Comparison of ENCODE assay signal across 22 cellular contexts in the genomic region with DNA sequence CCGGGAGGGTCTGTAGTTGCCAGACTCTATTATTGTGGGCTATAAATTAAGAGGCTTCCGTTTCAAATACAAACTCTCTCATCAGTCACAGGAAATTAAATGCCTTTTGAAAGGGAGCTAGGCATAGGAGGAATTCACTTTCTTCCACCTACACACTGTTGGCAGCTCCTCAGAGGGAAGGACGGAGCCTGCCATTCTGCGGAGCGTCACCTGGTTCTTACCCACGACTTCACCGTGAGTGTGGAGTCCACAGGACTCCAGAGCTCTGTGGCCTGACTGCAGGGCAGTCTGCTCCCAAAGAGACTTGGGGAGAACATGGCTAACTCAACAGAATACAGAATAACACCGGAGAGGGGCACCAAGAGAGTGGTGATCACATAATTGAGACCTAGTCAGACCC.
"Had no signal": no experiment of that assay in that cellular context is flagged by ENCODE, and none has a peak within 500 bp of the region (broad histone marks: within the 10 kb centered on the region; RNA-seq: fewer than 3 reads in every experiment).

No MANE protein-coding gene starts in this region.

- H3K4me1 ChIP-seq: foreskin keratinocyte, upper lobe of left lung had no signal

- H3K4me3 ChIP-seq: cardiac muscle cell, SK-N-MC, testis, upper lobe of left lung had no signal

- H3K36me3 ChIP-seq: cardiac muscle cell, upper lobe of left lung had no signal

- H3K27me3 ChIP-seq: cardiac muscle cell, foreskin keratinocyte, testis, upper lobe of left lung had no signal

- H3K4me3 Mint-ChIP-seq: activated CD4-positive, alpha-beta memory T cell treated with anti-CD3 and anti-CD28 coated beads, Interleukin-2, amount 10 ng/mL, durations not matched to agents 7 days and 5 days; activated CD4-positive, alpha-beta T cell treated with anti-CD3 and anti-CD28 coated beads, Interleukin-2, amount 10 ng/mL, durations not matched to agents 24 days and 14 days; activated naive CD4-positive, alpha-beta T cell treated with anti-CD3 and anti-CD28 coated beads for 36 hours; activated naive CD8-positive, alpha-beta T cell treated with anti-CD3 and anti-CD28 coated beads, Interleukin-2, amount 10 ng/mL, durations not matched to agents 7 days and 5 days; activated T-cell treated with anti-CD3 and anti-CD28 coated beads, Interleukin-2, amount 50 U/mL, for 72 hours; natural killer cell; stimulated activated naive B cell treated with anti-CD40 and anti-IgM and Interleukin-4, amounts not matched to agents 10 μg/mL and 1 μg/mL and 100 μg/mL, for 72 hours had no signal

- ATAC-seq: activated CD4-positive, CD25-positive, alpha-beta regulatory T cell treated with anti-CD3 and anti-CD28 coated beads, Interleukin-2, amount 50 U/mL, for 24 hours; activated T-cell treated with anti-CD3 and anti-CD28 coated beads, Interleukin-2, amount 50 U/mL, for 72 hours; natural killer cell; stimulated activated naive B cell treated with anti-CD40 and anti-IgM and Interleukin-4, amounts not matched to agents 10 μg/mL and 1 μg/mL and 100 μg/mL, for 72 hours had no signal

- H3K4me1 Mint-ChIP-seq: activated CD4-positive, alpha-beta memory T cell treated with anti-CD3 and anti-CD28 coated beads, Interleukin-2, amount 10 ng/mL, durations not matched to agents 7 days and 5 days; activated CD4-positive, alpha-beta T cell treated with anti-CD3 and anti-CD28 coated beads, Interleukin-2, amount 10 ng/mL, durations not matched to agents 24 days and 14 days; natural killer cell; stimulated activated naive B cell treated with anti-CD40 and anti-IgM and Interleukin-4, amounts not matched to agents 10 μg/mL and 1 μg/mL and 100 μg/mL, for 72 hours had no signal

- H3K27ac ChIP-seq: cardiac muscle cell, foreskin keratinocyte, SK-N-MC, testis, upper lobe of left lung, VCaP had no signal

- DNase-seq: activated CD4-positive, alpha-beta memory T cell treated with anti-CD3 and anti-CD28 coated beads, Interleukin-2, amount 10 ng/mL, durations not matched to agents 7 days and 5 days; activated CD4-positive, alpha-beta T cell treated with anti-CD3 and anti-CD28 coated beads, Interleukin-2, amount 10 ng/mL, durations not matched to agents 24 days and 14 days; activated effector memory CD4-positive, alpha-beta T cell treated with Interleukin-2 at 50 U/mL for 16 hours; activated naive CD4-positive, alpha-beta T cell treated with anti-CD3 and anti-CD28 coated beads for 36 hours; activated naive CD8-positive, alpha-beta T cell treated with anti-CD3 and anti-CD28 coated beads, Interleukin-2, amount 10 ng/mL, durations not matched to agents 7 days and 5 days; activated T-cell treated with anti-CD3 and anti-CD28 coated beads, Interleukin-2, amount 50 U/mL, for 72 hours; amniotic stem cell; cortex of kidney; foreskin keratinocyte; glutamatergic neuron; hippocampal formation; kidney glomerular epithelial cell; natural killer cell; SHP77; stimulated activated naive B cell treated with anti-CD40 and anti-IgM and Interleukin-4, amounts not matched to agents 10 μg/mL and 1 μg/mL and 100 μg/mL, for 72 hours; SW 1271; testis; upper lobe of left lung had no signal

- H3K9me3 Mint-ChIP-seq: activated CD4-positive, alpha-beta memory T cell treated with anti-CD3 and anti-CD28 coated beads, Interleukin-2, amount 10 ng/mL, durations not matched to agents 7 days and 5 days; activated CD4-positive, alpha-beta T cell treated with anti-CD3 and anti-CD28 coated beads, Interleukin-2, amount 10 ng/mL, durations not matched to agents 24 days and 14 days; activated naive CD4-positive, alpha-beta T cell treated with anti-CD3 and anti-CD28 coated beads for 36 hours; activated naive CD8-positive, alpha-beta T cell treated with anti-CD3 and anti-CD28 coated beads, Interleukin-2, amount 10 ng/mL, durations not matched to agents 7 days and 5 days; activated T-cell treated with anti-CD3 and anti-CD28 coated beads, Interleukin-2, amount 50 U/mL, for 72 hours; natural killer cell had no signal

- H3K36me3 Mint-ChIP-seq: activated naive CD8-positive, alpha-beta T cell treated with anti-CD3 and anti-CD28 coated beads, Interleukin-2, amount 10 ng/mL, durations not matched to agents 7 days and 5 days; natural killer cell; stimulated activated naive B cell treated with anti-CD40 and anti-IgM and Interleukin-4, amounts not matched to agents 10 μg/mL and 1 μg/mL and 100 μg/mL, for 72 hours had no signal

- H3K9me3 ChIP-seq: testis, upper lobe of left lung had no signal

- H3K27ac Mint-ChIP-seq: activated CD4-positive, alpha-beta memory T cell treated with anti-CD3 and anti-CD28 coated beads, Interleukin-2, amount 10 ng/mL, durations not matched to agents 7 days and 5 days; activated CD4-positive, alpha-beta T cell treated with anti-CD3 and anti-CD28 coated beads, Interleukin-2, amount 10 ng/mL, durations not matched to agents 24 days and 14 days; activated naive CD4-positive, alpha-beta T cell treated with anti-CD3 and anti-CD28 coated beads for 36 hours; activated naive CD8-positive, alpha-beta T cell treated with anti-CD3 and anti-CD28 coated beads, Interleukin-2, amount 10 ng/mL, durations not matched to agents 7 days and 5 days; activated T-cell treated with anti-CD3 and anti-CD28 coated beads, Interleukin-2, amount 50 U/mL, for 72 hours; natural killer cell; stimulated activated naive B cell treated with anti-CD40 and anti-IgM and Interleukin-4, amounts not matched to agents 10 μg/mL and 1 μg/mL and 100 μg/mL, for 72 hours had no signal

- H3K27me3 Mint-ChIP-seq: activated CD4-positive, alpha-beta T cell treated with anti-CD3 and anti-CD28 coated beads, Interleukin-2, amount 10 ng/mL, durations not matched to agents 24 days and 14 days had no signal
